In the genomic region with DNA sequence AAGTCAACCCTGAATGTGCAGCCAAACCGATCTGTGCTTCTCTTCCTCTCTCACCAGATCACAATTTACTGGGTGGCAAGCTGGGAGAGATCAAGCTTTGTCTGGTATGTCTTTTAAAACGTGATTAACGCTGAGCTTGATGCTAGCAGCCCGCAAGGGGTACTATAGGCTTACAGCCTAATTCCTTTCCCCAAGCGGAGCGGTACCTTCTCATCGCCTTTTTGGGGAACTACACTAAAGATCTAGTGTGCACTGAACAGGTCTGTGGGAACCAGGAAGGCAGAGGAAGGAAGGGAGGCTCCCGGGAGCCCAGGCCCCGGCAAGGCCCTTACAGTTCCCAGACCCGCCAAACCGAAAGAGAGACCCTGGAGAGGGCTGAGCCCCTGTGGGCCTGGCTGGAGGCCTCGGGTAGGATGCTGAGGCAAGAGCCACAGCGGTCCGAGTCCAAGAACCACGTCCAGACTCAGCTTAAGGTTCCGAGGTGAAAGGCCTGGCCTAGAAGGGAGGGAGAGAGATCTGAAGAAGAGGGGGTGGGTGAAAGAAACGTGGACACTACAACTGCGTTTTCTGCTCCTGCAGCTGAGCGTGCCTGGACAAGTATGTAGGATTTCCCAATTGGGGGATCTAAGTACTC, we compare ENCODE assay signal across 11 cellular contexts. TPM values are rescaled to one million over a fixed set of nuclear protein-coding genes. Genes with fewer than 3 reads are reported as not detected.
DNase-seq lines count a peak whose midpoint lies in the region; ATAC-seq, FAIRE-seq and TF ChIP-seq lines count a peak whose summit lies in the region.
"Had no signal": no experiment of that assay in that cellular context is flagged by ENCODE, and none has a peak within 500 bp of the region (broad histone marks: within the 10 kb centered on the region; RNA-seq: fewer than 3 reads in every experiment).

No MANE protein-coding gene starts in this region.

- peaks cover 13% of the 10 kb centered on the region for H3K4me1 ChIP-seq in endothelial cell of umbilical vein (ENCODE audit: control insufficient read depth, extremely low read depth, insufficient read depth, low read length)

- H3K9me3 Mint-ChIP-seq in nephron progenitor cell: no peaks in the 10 kb centered on the region
- H3K9me3 Mint-ChIP-seq: activated T-cell treated with anti-CD3 and anti-CD28 coated beads, Interleukin-2, amount 50 U/mL, for 24 hours had no signal

- DNase-seq in AG08396 (ENCODE audit: low spot score) (peak; percentile 31), HuH-7.5 (ENCODE audit: low spot score) (peak; percentile 3), endothelial cell of umbilical vein (ENCODE audit: low read depth, low spot score) (no peak), nephron progenitor cell (no peak), COLO668 (lab: John Stamatoyannopoulos, UW; ENCODE audit: unreplicated experiment) (no peak), NCI-H1092 (lab: John Stamatoyannopoulos, UW) (no peak), NCI-H2171 (lab: John Stamatoyannopoulos, UW) (no peak)
- DNase-seq: activated T-cell treated with anti-CD3 and anti-CD28 coated beads, Interleukin-2, amount 50 U/mL, for 24 hours; NCI-H2227 treated with DMSO at 0.1 percent for 48 hours had no signal

- H3K27ac ChIP-seq in endothelial cell of umbilical vein (ENCODE audit: insufficient read depth, low read depth, low read length): no peak overlapping the region

- H3K9ac ChIP-seq in endothelial cell of umbilical vein (replicated peaks; ENCODE audit: extremely low read depth, insufficient read depth, low read length): no peak overlapping the region

- no peak overlapping the region for H3K4me3 Mint-ChIP-seq in nephron progenitor cell
- H3K4me3 Mint-ChIP-seq: activated T-cell treated with anti-CD3 and anti-CD28 coated beads, Interleukin-2, amount 50 U/mL, for 24 hours had no signal

- H3K36me3 ChIP-seq in endothelial cell of umbilical vein (ENCODE audit: control insufficient read depth in 2 of 2, extremely low read depth in 1 of 2, insufficient read depth in 2 of 2, low read length in 2 of 2): no peaks in the 10 kb centered on the region

- no peak for TF ChIP-seq POLR2A in endothelial cell of umbilical vein (IDR thresholded peaks at IDR 0.05; ENCODE audit: low read depth, low read length)

- H3K36me3 Mint-ChIP-seq in nephron progenitor cell (ENCODE audit: low read depth): no peaks in the 10 kb centered on the region

- no peak for TF ChIP-seq CTCF in endothelial cell of umbilical vein (IDR thresholded peaks at IDR 0.05; ENCODE audit: extremely low read depth in 1 of 2, insufficient read depth in 1 of 2, low read depth in 1 of 2, low read length in 2 of 2)
- TF ChIP-seq CTCF in nephron progenitor cell (IDR thresholded peaks at IDR 0.05): no peak

- H3K27ac Mint-ChIP-seq in nephron progenitor cell: peak overlapping the region; percentile 79
- H3K27ac Mint-ChIP-seq: activated T-cell treated with anti-CD3 and anti-CD28 coated beads, Interleukin-2, amount 50 U/mL, for 24 hours had no signal

- intact Hi-C loops in endothelial cell of umbilical vein (cut with micrococcal nuclease): no loop called here

- peak overlapping the region; percentile 65 for H3K4me2 ChIP-seq in endothelial cell of umbilical vein (ENCODE audit: insufficient read depth, low read length)

- peaks cover 31% of the 10 kb centered on the region for H3K27me3 Mint-ChIP-seq in nephron progenitor cell (ENCODE audit: low read depth, poor library complexity)

- H3K9me3 ChIP-seq in endothelial cell of umbilical vein (replicated peaks; ENCODE audit: control insufficient read depth, insufficient read depth, low read length): no peaks in the 10 kb centered on the region

- no peak for FAIRE-seq in endothelial cell of umbilical vein (lab: Jason Lieb, UNC)

- POLR2A ChIA-PET in endothelial cell of umbilical vein (lab: Charles Lee): no interaction called here

- no peaks in the 10 kb centered on the region for H3K27me3 ChIP-seq in endothelial cell of umbilical vein (ENCODE audit: control insufficient read depth in 2 of 2, insufficient read depth in 2 of 2, low read length in 2 of 2)

- CTCF ChIA-PET in endothelial cell of umbilical vein (lab: Charles Lee): interaction anchor here (0.7 to 4.2 kb wide), 4 partner anchors 211 to 1060 kb away, joined by 3 to 28 read pairs (median 14); no protein-coding TSS in a partner anchor

- no peaks in the 10 kb centered on the region for H3K9me1 ChIP-seq in endothelial cell of umbilical vein (replicated peaks; ENCODE audit: control insufficient read depth, extremely low read depth, insufficient read depth, low read length)

- no peaks in the 10 kb centered on the region for H4K20me1 ChIP-seq in endothelial cell of umbilical vein (replicated peaks; ENCODE audit: control insufficient read depth, extremely low read depth, insufficient read depth, low read length)

- no peak overlapping the region for H2AFZ ChIP-seq in endothelial cell of umbilical vein (ENCODE audit: low read depth, low read length)

- no TSS peak for BruUV-seq in endothelial cell of umbilical vein (replicated peaks; lab: Mats Ljungman, UMichigan)

- H3K79me2 ChIP-seq in endothelial cell of umbilical vein (ENCODE audit: control insufficient read depth, insufficient read depth, low read length): peaks cover 29% of the 10 kb centered on the region

- no peak overlapping the region for H3K4me3 ChIP-seq in endothelial cell of umbilical vein (replicated peaks in 1 of 3; ENCODE audit: insufficient read depth in 1 of 3, low read depth in 1 of 3, low read length in 3 of 3)

- dilution Hi-C loops in endothelial cell of umbilical vein (cut with MboI; ENCODE audit: extremely low pct_ligation_motif_present, low sequenced_read_pairs): no loop called here

- peaks cover 62% of the 10 kb centered on the region for H3K4me1 Mint-ChIP-seq in nephron progenitor cell

- ATAC-seq in HG03095 (IDR thresholded peaks at IDR 0.05; ENCODE audit: unreplicated experiment): no peak

TF ChIP-seq in endothelial cell of umbilical vein, 7 proteins besides CTCF, POLR2A, EP300 and RAD21:
- no peak for TF ChIP-seq FOS (IDR thresholded peaks at IDR 0.05; ENCODE audit: borderline replicate concordance, insufficient read depth, low read length)
- TF ChIP-seq JUN (IDR thresholded peaks at IDR 0.05; ENCODE audit: borderline replicate concordance, insufficient read depth, insufficient read length, low read depth): no peak
- no peak for TF ChIP-seq MYC (IDR thresholded peaks at IDR 0.05; ENCODE audit: low read depth, low read length)
- TF ChIP-seq, protein P1, sequence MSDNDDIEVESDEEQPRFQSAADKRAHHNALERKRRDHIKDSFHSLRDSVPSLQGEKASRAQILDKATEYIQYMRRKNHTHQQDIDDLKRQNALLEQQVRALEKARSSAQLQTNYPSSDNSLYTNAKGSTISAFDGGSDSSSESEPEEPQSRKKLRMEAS (IDR thresholded peaks at IDR 0.05; ENCODE audit: insufficient read depth, insufficient read length): no peak
- no peak for TF ChIP-seq POLR2AphosphoS5 (IDR thresholded peaks at IDR 0.05; ENCODE audit: insufficient read depth, low read depth, low read length)
- no peak for TF ChIP-seq GATA2 (IDR thresholded peaks at IDR 0.05; ENCODE audit: insufficient read depth, insufficient read length, low read depth, low read length)
- no peak for TF ChIP-seq EZH2 (IDR thresholded peaks at IDR 0.05; ENCODE audit: borderline replicate concordance, low read depth, low read length, severe bottlenecking)

RNA-seq across cellular contexts. Expression of a gene that starts 2.7 kb away (rescaled TPM):
- total RNA-seq in endothelial cell of umbilical vein: 13.8 and 15.2 TPM in 2 replicates
- polyA plus RNA-seq in endothelial cell of umbilical vein: 2.7 and 4.2 TPM in 2 replicates
- 7.2 and 7.4 TPM in 2 replicates for polyA plus RNA-seq in endothelial cell of umbilical vein (2011; cell fraction: cytosol; rRNA removed)
- 21.4 and 23.4 TPM in 2 replicates for polyA plus RNA-seq in endothelial cell of umbilical vein (2011; cell fraction: nucleus; rRNA removed)
- 13.3 and 18.0 TPM in 2 replicates for polyA plus RNA-seq in endothelial cell of umbilical vein (2012)
- 9.6 and 14.7 TPM in 2 replicates for polyA minus RNA-seq in endothelial cell of umbilical vein
- polyA minus RNA-seq in endothelial cell of umbilical vein (2011; cell fraction: cytosol; rRNA and poly(A)+ RNA removed): 1.6 TPM
- polyA minus RNA-seq in endothelial cell of umbilical vein (2011; cell fraction: nucleus; rRNA and poly(A)+ RNA removed): 95.5 and 106 TPM in 2 replicates
- total RNA-seq: T-helper 1 cell treated with Interleukin-12 subunit alpha and Interleukin-12 subunit beta and Interleukin-4 antibody, amounts not matched to agents 30 ng/mL and 1 ng/mL, for 36 hours had no signal

RNA-seq across cellular contexts. Expression of a gene that starts 4.7 kb away (rescaled TPM):
- total RNA-seq in endothelial cell of umbilical vein: 21.5 and 23.9 TPM in 2 replicates
- polyA plus RNA-seq in endothelial cell of umbilical vein: 33.4 and 38.7 TPM in 2 replicates
- polyA plus RNA-seq in endothelial cell of umbilical vein (2011; cell fraction: cytosol; rRNA removed): 31.6 and 42.3 TPM in 2 replicates
- polyA plus RNA-seq in endothelial cell of umbilical vein (2011; cell fraction: nucleus; rRNA removed): 97.7 and 111 TPM in 2 replicates
- 38.8 and 50.2 TPM in 2 replicates for polyA plus RNA-seq in endothelial cell of umbilical vein (2012)
- polyA minus RNA-seq in endothelial cell of umbilical vein: 24.0 and 27.0 TPM in 2 replicates
- polyA minus RNA-seq in endothelial cell of umbilical vein (2011; cell fraction: cytosol; rRNA and poly(A)+ RNA removed): 58.8 TPM
- 30.2 and 53.4 TPM in 2 replicates for polyA minus RNA-seq in endothelial cell of umbilical vein (2011; cell fraction: nucleus; rRNA and poly(A)+ RNA removed)
- total RNA-seq: T-helper 1 cell treated with Interleukin-12 subunit alpha and Interleukin-12 subunit beta and Interleukin-4 antibody, amounts not matched to agents 30 ng/mL and 1 ng/mL, for 36 hours had no signal

Comparison
In these comparisons a context has a peak if more than half of its experiments do, and no peak if none do; other contexts are left out.
1. DNase-seq: peak in AG08396 (single experiment) and HuH-7.5 (single experiment); none in endothelial cell of umbilical vein (single experiment), nephron progenitor cell (single experiment), COLO668 (single experiment), NCI-H1092 (single experiment) and NCI-H2171 (single experiment).